Comparison of ENCODE assay signal across 8 cellular contexts in the genomic region with DNA sequence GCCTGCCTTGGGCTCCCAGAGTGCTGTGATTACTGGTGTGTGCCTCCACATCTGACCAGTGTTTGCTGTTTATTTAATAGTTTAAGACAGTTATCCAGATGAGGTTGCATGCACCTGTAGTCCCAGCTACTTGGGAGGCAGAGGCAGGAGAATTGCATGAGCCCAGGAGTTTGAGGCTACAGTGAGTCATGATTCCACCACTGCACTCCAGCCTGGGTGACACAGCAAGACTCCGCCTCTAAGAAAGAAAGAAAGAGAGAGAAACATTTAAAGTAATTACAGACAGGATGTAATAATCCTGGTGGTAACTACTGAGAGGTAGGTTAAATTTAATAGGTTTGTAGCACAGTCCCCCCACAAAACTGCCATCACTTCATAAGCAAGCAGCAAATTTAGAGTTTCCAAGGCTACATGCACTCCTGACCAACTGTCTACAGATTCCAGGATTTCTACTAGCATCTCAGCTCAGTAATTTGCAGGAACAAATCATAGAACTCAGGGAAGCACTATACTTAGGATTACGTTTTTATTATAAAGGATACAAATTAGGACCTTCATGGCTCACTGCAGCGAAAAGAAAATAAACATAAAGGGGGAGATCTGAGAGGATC.
A peak's percentile ranks its signal among the peaks of the same experiment; 100 is the strongest.
DNase-seq lines count a peak whose midpoint lies in the region; ATAC-seq, FAIRE-seq and TF ChIP-seq lines count a peak whose summit lies in the region.

No MANE protein-coding gene starts in this region.

- no peak overlapping the region for H3K4me3 ChIP-seq in K562
- H3K4me3 ChIP-seq in mucosa of rectum (ENCODE audit: low read length in 2 of 2), result no peak overlapping the region

- peak; percentile 80 for DNase-seq in ELR (ENCODE audit: low read depth)
- peak; percentile 79 for DNase-seq in NCI-H226
- peak in 1 of 4 experiments; percentile 6 for DNase-seq in K562 (ENCODE audit: extremely low read depth in 1 of 4, low spot score in 3 of 4)
- DNase-seq in GM03348 (ENCODE audit: low spot score), result no peak
- DNase-seq in NCI-H2171 treated with DMSO at 0.1 percent for 48 hours (lab: John Stamatoyannopoulos, UW), result no peak

- H3K4me2 ChIP-seq in K562 (ENCODE audit: insufficient read depth, low read length), result no peak overlapping the region

- H3K27ac ChIP-seq in K562 (ENCODE audit: extremely low read depth, low read depth, low read length) (no peak overlapping the region), mucosa of rectum (ENCODE audit: low read depth in 2 of 2, low read length in 2 of 2) (peak overlapping the region; percentile 81 to 90)

- H3K9me1 ChIP-seq in K562 (ENCODE audit: control insufficient read depth, insufficient read depth, low read length), result no peaks in the 10 kb centered on the region

- TF ChIP-seq POLR2A in K562 (conservative IDR thresholded peaks at IDR 0.05), result no peak

- no peak; the same call in 2 of the 3 replicates for ATAC-seq in K562
- ATAC-seq in GM21367 (IDR thresholded peaks at IDR 0.05; ENCODE audit: unreplicated experiment), result no peak
- ATAC-seq in HG02678 (IDR thresholded peaks at IDR 0.05; ENCODE audit: unreplicated experiment), result no peak

- intact Hi-C loops in K562 (cut with micrococcal nuclease), result no loop called here

- H3K79me2 ChIP-seq in K562 (ENCODE audit: control insufficient read depth, insufficient read depth, low read length), result no peaks in the 10 kb centered on the region; the same call in 2 of the 3 replicates

- H3K27me3 ChIP-seq in K562 (ENCODE audit: control insufficient read depth in 2 of 2, insufficient read depth in 2 of 2, low read length in 2 of 2) (no peaks in the 10 kb centered on the region), mucosa of rectum (ENCODE audit: control insufficient read depth in 2 of 2, insufficient read depth in 2 of 2, low read length in 2 of 2) (no peaks in the 10 kb centered on the region)

- in situ Hi-C loops in K562 (cut with MboI), result no loop called here

- no peak for FAIRE-seq in K562 (lab: Jason Lieb, UNC)

- no peak for TF ChIP-seq RAD21 in K562 (CRISPR knock-in tag; conservative IDR thresholded peaks at IDR 0.05 in 1 of 2, IDR thresholded peaks at IDR 0.05 in 1 of 2)

- no peaks in the 10 kb centered on the region for H4K20me1 ChIP-seq in K562 (replicated peaks; ENCODE audit: control insufficient read depth, insufficient read depth, low read length)

- TF ChIP-seq CTCF in K562 (IDR thresholded peaks at IDR 0.05 in 2 of 3, conservative IDR thresholded peaks at IDR 0.05 in 1 of 3; ENCODE audit: insufficient read depth in 2 of 3, low read depth in 1 of 3, low read length in 3 of 3), result no peak

- POLR2A ChIA-PET in K562 (lab: Yijun Ruan, JAX), result no interaction called here

- no TSS peak for BruUV-seq in K562 (replicated peaks; lab: Mats Ljungman, UMichigan)

- H3K36me3 ChIP-seq in K562 (ENCODE audit: control insufficient read depth, insufficient read depth, low read length) (peaks cover 71% of the 10 kb centered on the region), mucosa of rectum (ENCODE audit: control insufficient read depth in 2 of 2, insufficient read depth in 2 of 2, low read length in 2 of 2) (peaks cover 11 to 28% of the 10 kb centered on the region in 2 donors)

- no peaks in the 10 kb centered on the region; the same call in 1 of the 2 replicates for H3K9me3 ChIP-seq in K562 (replicated peaks; ENCODE audit: control insufficient read depth, insufficient read depth, low read depth, low read length)
- no peaks in the 10 kb centered on the region for H3K9me3 ChIP-seq in mucosa of rectum (ENCODE audit: control insufficient read depth in 2 of 2, low read length in 2 of 2)

- no peak overlapping the region for H2AFZ ChIP-seq in K562 (ENCODE audit: low read depth, low read length)

- H3K9ac ChIP-seq in K562 (ENCODE audit: insufficient read depth in 1 of 2, low read depth in 2 of 2, low read length in 2 of 2) (no peak overlapping the region), mucosa of rectum (ENCODE audit: low read depth in 1 of 2, low read length in 2 of 2) (peak overlapping the region in 1 of 2 donors; percentile 37)

- H3K4me1 ChIP-seq in K562 (replicated peaks in 1 of 2; ENCODE audit: control insufficient read depth in 2 of 2, insufficient read depth in 2 of 2, low read length in 2 of 2) (no peaks in the 10 kb centered on the region), mucosa of rectum (ENCODE audit: control insufficient read depth in 2 of 2, insufficient read depth in 2 of 2, low read length in 2 of 2) (peaks cover 4 to 16% of the 10 kb centered on the region in 2 donors)

- 87% methylated on average over 3 of the region's 3 CpGs for WGBS in K562 (ENCODE audit: insufficient coverage, low coverage, missing lambda C conversion rate)

- no peak for TF ChIP-seq EP300 in K562 (IDR thresholded peaks at IDR 0.05; ENCODE audit: low read length)

- CTCF ChIA-PET in K562 (lab: Yijun Ruan, JAX; ENCODE audit: low intra/inter-chr PET ratio), result no interaction called here

TF ChIP-seq in K562, 482 proteins besides CTCF, POLR2A, EP300 and RAD21 (continues in another document):
- TF ChIP-seq STAT5B (CRISPR knock-in tag; IDR thresholded peaks at IDR 0.05) (no peak), GTF2B (IDR thresholded peaks at IDR 0.05; ENCODE audit: extremely low read depth, insufficient read length) (no peak), FOSL1 (tag; conservative IDR thresholded peaks at IDR 0.05) (peak; percentile 53; the same call in 1 of the 2 replicates), NEUROD1 (IDR thresholded peaks at IDR 0.05; ENCODE audit: borderline replicate concordance, low read depth, low read length, partially characterized antibody) (no peak), CREB3 (tag; conservative IDR thresholded peaks at IDR 0.05; ENCODE audit: low read depth) (no peak), EHMT2 (IDR thresholded peaks at IDR 0.05) (no peak), PHF20 (IDR thresholded peaks at IDR 0.05; ENCODE audit: partially characterized antibody) (no peak), ELK1 (CRISPR knock-in tag; IDR thresholded peaks at IDR 0.05) (no peak), NR1H2 (CRISPR knock-in tag; IDR thresholded peaks at IDR 0.05) (no peak), HMGXB4 (CRISPR knock-in tag; IDR thresholded peaks at IDR 0.05) (no peak)
- TF ChIP-seq, protein P1, sequence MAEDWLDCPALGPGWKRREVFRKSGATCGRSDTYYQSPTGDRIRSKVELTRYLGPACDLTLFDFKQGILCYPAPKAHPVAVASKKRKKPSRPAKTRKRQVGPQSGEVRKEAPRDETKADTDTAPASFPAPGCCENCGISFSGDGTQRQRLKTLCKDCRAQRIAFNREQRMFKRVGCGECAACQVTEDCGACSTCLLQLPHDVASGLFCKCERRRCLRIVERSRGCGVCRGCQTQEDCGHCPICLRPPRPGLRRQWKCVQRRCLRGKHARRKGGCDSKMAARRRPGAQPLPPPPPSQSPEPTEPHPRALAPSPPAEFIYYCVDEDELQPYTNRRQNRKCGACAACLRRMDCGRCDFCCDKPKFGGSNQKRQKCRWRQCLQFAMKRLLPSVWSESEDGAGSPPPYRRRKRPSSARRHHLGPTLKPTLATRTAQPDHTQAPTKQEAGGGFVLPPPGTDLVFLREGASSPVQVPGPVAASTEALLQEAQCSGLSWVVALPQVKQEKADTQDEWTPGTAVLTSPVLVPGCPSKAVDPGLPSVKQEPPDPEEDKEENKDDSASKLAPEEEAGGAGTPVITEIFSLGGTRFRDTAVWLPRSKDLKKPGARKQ (CRISPR knock-in tag; IDR thresholded peaks at IDR 0.05), result no peak

Comparison
In these comparisons a context has a peak if more than half of its experiments do, and no peak if none do; other contexts are left out.
1. DNase-seq: peak in ELR (single experiment) and NCI-H226 (single experiment); none in GM03348 (single experiment) and NCI-H2171 treated with DMSO at 0.1 percent for 48 hours (single experiment).